ENCODE assay signal across 19 cellular contexts in genomic region chr11:76007179-76007578, GRCh38.
DNase-seq lines count a peak whose midpoint lies in the region; ATAC-seq and TF ChIP-seq lines count a peak whose summit lies in the region.
"Had no signal": no experiment of that assay in that cellular context is flagged by ENCODE, and none has a peak within 500 bp of the region (broad histone marks: within the 10 kb centered on the region; RNA-seq: fewer than 3 reads in every experiment).

No MANE protein-coding gene starts in this region.

- peaks cover 9% of the 10 kb centered on the region; the same call in 1 of the 2 replicates for H3K79me2 ChIP-seq in PC-3 (ENCODE audit: low read length)

- peaks cover 18% of the 10 kb centered on the region for H3K36me3 Mint-ChIP-seq in chondrocyte (ENCODE audit: low read depth)
- H3K36me3 Mint-ChIP-seq in osteocyte (ENCODE audit: unreplicated experiment), result peaks cover 31% of the 10 kb centered on the region
- H3K36me3 Mint-ChIP-seq in activated CD8-positive, alpha-beta T cell treated with anti-CD3 and anti-CD28 coated beads for 36 hours (ENCODE audit: low read depth), result peaks cover 28% of the 10 kb centered on the region

- peaks cover 46% of the 10 kb centered on the region for H3K4me1 Mint-ChIP-seq in chondrocyte (ENCODE audit: low read depth)
- H3K4me1 Mint-ChIP-seq in osteocyte (ENCODE audit: unreplicated experiment), result peaks cover 38% of the 10 kb centered on the region
- no peaks in the 10 kb centered on the region for H3K4me1 Mint-ChIP-seq in activated CD8-positive, alpha-beta T cell treated with anti-CD3 and anti-CD28 coated beads for 36 hours (ENCODE audit: low read depth)
- H3K4me1 Mint-ChIP-seq: CD8-positive, alpha-beta memory T cell had no signal

- intact Hi-C loops in PC-3 (cut with micrococcal nuclease), result loop anchor here (2.0 kb wide), 1 partner anchor 38 kb away; no protein-coding TSS in a partner anchor
- intact Hi-C loops in activated CD8-positive, alpha-beta T cell treated with anti-CD3 and anti-CD28 coated beads for 36 hours (cut with micrococcal nuclease), result no loop called here

- H3K9ac ChIP-seq in PC-3 (ENCODE audit: low read length), result peak overlapping the region; percentile 51
- H3K9ac ChIP-seq: KMS-11 had no signal

- H3K27ac ChIP-seq in PC-3 (ENCODE audit: low read length), result peak overlapping the region; percentile 95
- H3K27ac ChIP-seq: C4-2B, KMS-11 had no signal

- H3K9me2 ChIP-seq in PC-3 (replicated peaks; ENCODE audit: low read length), result no peaks in the 10 kb centered on the region

- DNase-seq in EL (peak; percentile 26), PC-3 (no peak), chondrocyte (ENCODE audit: low spot score) (no peak), osteocyte (ENCODE audit: extremely low spot score, unreplicated experiment) (no peak), GM19238 (ENCODE audit: insufficient read length, low spot score) (no peak), activated gamma-delta T cell treated with Interleukin-2 at 50 U/mL for 16 hours (no peak)
- no peak for DNase-seq in activated CD8-positive, alpha-beta T cell treated with anti-CD3 and anti-CD28 coated beads for 36 hours
- DNase-seq: Calu3; CD8-positive, alpha-beta memory T cell; NCI-H1092 treated with DMSO at 0.1 percent for 48 hours; NCI-H1436 treated with DMSO at 0.1 percent for 48 hours; NCI-H1930; NCI-H510A treated with DMSO at 0.1 percent for 48 hours; NCI-H748 treated with DMSO at 0.1 percent for 48 hours; NK-92 treated with Interleukin-12 subunit alpha and Interleukin-12 subunit beta, amount 100 ng/mL, for 24 hours had no signal

- no peaks in the 10 kb centered on the region for H3K36me3 ChIP-seq in PC-3 (ENCODE audit: low read depth, low read length)

- peak overlapping the region; percentile 59 for H3K4me2 ChIP-seq in PC-3 (ENCODE audit: low read length)
- H3K4me2 ChIP-seq: KMS-11 had no signal

- H3K4me1 ChIP-seq in PC-3 (ENCODE audit: insufficient read depth, low read length), result peaks cover 58% of the 10 kb centered on the region

- POLR2A ChIA-PET in PC-3 (lab: Charles Lee; ENCODE audit: unreplicated experiment), result interaction anchor here (0.7 kb wide), 1 partner anchor 30 kb away, joined by 4 read pairs; no protein-coding TSS in a partner anchor
- POLR2A ChIA-PET in activated CD8-positive, alpha-beta T cell treated with anti-CD3 and anti-CD28 coated beads for 36 hours (lab: Charles Lee), result interaction anchor here (0.6 kb wide), 1 partner anchor 13 kb away, joined by 3 read pairs; no protein-coding TSS in a partner anchor

- H3K4me3 Mint-ChIP-seq in chondrocyte (ENCODE audit: unreplicated experiment) (no peak overlapping the region), osteocyte (ENCODE audit: unreplicated experiment) (no peak overlapping the region)
- H3K4me3 Mint-ChIP-seq in activated CD8-positive, alpha-beta T cell treated with anti-CD3 and anti-CD28 coated beads for 36 hours, result no peak overlapping the region
- H3K4me3 Mint-ChIP-seq: CD8-positive, alpha-beta memory T cell had no signal

- no peaks in the 10 kb centered on the region for H4K20me1 ChIP-seq in PC-3 (ENCODE audit: low read length)

- no peaks in the 10 kb centered on the region for H3K9me3 ChIP-seq in PC-3 (ENCODE audit: low read length)

- no peaks in the 10 kb centered on the region for H3K27me3 Mint-ChIP-seq in chondrocyte (ENCODE audit: low read depth)
- no peaks in the 10 kb centered on the region for H3K27me3 Mint-ChIP-seq in osteocyte (ENCODE audit: unreplicated experiment)
- H3K27me3 Mint-ChIP-seq in activated CD8-positive, alpha-beta T cell treated with anti-CD3 and anti-CD28 coated beads for 36 hours, result no peaks in the 10 kb centered on the region

- peaks cover 15% of the 10 kb centered on the region for H3F3A ChIP-seq in PC-3 (ENCODE audit: low read length, unreplicated experiment)

- TF ChIP-seq CTCF in PC-3 (conservative IDR thresholded peaks at IDR 0.05; ENCODE audit: low read depth, low read length) (no peak), chondrocyte (IDR thresholded peaks at IDR 0.05) (no peak), osteocyte (IDR thresholded peaks at IDR 0.05) (no peak)
- TF ChIP-seq CTCF in activated CD8-positive, alpha-beta T cell treated with anti-CD3 and anti-CD28 coated beads for 36 hours (IDR thresholded peaks at IDR 0.05), result no peak

- no peaks in the 10 kb centered on the region for H3K27me3 ChIP-seq in PC-3 (ENCODE audit: low read length)

- H2AFZ ChIP-seq in PC-3 (ENCODE audit: low read length), result no peak overlapping the region

- ATAC-seq in PC-3 (peak; percentile 10; the same call in 1 of the 2 replicates), GM19467 (IDR thresholded peaks at IDR 0.05; ENCODE audit: unreplicated experiment) (no peak)
- ATAC-seq in activated CD8-positive, alpha-beta T cell treated with anti-CD3 and anti-CD28 coated beads for 36 hours, result no peak
- ATAC-seq: Panc1 had no signal

- CTCF ChIA-PET in PC-3 (lab: Charles Lee), result interaction anchor here (0.6 to 0.7 kb wide), 2 partner anchors 24 to 110 kb away, joined by 3 read pairs; no protein-coding TSS in a partner anchor
- CTCF ChIA-PET in activated CD8-positive, alpha-beta T cell treated with anti-CD3 and anti-CD28 coated beads for 36 hours (lab: Charles Lee), result interaction anchor here (1.0 kb wide), 1 partner anchor 145 kb away, joined by 4 read pairs; no protein-coding TSS in a partner anchor

- H3K9me3 Mint-ChIP-seq in chondrocyte (ENCODE audit: low read depth) (peaks cover 7% of the 10 kb centered on the region), osteocyte (ENCODE audit: unreplicated experiment) (peaks cover 8% of the 10 kb centered on the region)
- H3K9me3 Mint-ChIP-seq in activated CD8-positive, alpha-beta T cell treated with anti-CD3 and anti-CD28 coated beads for 36 hours, result no peaks in the 10 kb centered on the region
- H3K9me3 Mint-ChIP-seq: CD8-positive, alpha-beta memory T cell had no signal

- peak overlapping the region; percentile 81 for H3K27ac Mint-ChIP-seq in chondrocyte (ENCODE audit: unreplicated experiment)
- peak overlapping the region; percentile 63 for H3K27ac Mint-ChIP-seq in osteocyte (ENCODE audit: unreplicated experiment)
- no peak overlapping the region for H3K27ac Mint-ChIP-seq in activated CD8-positive, alpha-beta T cell treated with anti-CD3 and anti-CD28 coated beads for 36 hours
- H3K27ac Mint-ChIP-seq: CD8-positive, alpha-beta memory T cell had no signal

- no peak overlapping the region for H3K4me3 ChIP-seq in PC-3 (ENCODE audit: low read length)

- BruUV-seq in PC-3 (replicated peaks; lab: Mats Ljungman, UMichigan), result no TSS peak
